ENCODE assay signal across 8 cellular contexts in the genomic region with DNA sequence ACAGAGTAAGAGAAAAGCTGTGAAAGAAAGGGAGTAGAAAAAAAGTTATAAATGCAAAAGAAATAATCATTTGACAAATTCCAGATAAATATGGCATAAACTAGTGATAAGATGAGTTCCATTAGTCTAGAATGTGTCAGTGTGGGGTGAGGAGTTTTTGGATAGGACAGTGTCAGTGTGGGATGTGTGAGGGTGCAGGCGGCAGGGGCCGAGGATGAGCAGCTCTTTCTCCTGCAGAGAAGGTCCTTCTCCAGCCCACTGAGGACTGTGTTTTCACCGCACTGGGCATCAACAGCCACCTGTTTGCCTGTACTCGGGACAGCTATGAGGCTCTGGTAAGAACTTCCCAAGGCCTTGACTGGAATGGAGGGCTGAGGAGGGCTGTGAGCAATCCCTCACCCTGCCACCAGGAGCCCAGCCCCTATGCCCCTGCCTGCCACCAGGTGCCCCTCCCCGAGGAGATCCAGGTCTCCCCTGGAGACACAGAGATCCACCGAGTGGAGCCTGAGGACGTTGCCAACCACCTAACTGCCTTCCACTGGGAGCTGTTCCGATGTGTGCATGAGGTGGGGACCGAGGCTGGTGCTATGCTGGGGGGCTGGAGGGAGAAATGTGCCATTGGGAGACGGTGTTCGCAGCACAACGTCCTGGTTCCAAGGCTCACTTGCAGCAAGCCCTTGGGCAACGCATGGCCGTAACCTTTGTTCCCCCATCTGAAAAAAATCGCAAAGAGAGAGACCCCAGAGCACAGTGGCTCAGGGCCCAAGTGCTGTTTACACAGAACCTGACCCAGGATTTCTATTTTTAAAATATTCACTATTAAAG. TPM values are rescaled to one million over a fixed set of nuclear protein-coding genes. Genes with fewer than 3 reads are reported as not detected.
DNase-seq lines count a peak whose midpoint lies in the region; ATAC-seq and TF ChIP-seq lines count a peak whose summit lies in the region.

No MANE protein-coding gene starts in this region.

- no peak overlapping the region for H2AFZ ChIP-seq in SU-DHL-6 (ENCODE audit: low read depth, low read length, severe bottlenecking)
- no peak overlapping the region for H2AFZ ChIP-seq in parathyroid adenoma

- no peaks in the 10 kb centered on the region for H3K36me3 ChIP-seq in SU-DHL-6 (ENCODE audit: low read length)
- no peaks in the 10 kb centered on the region for H3K36me3 ChIP-seq in ectodermal cell (ENCODE audit: control insufficient read depth, insufficient read depth, low read length)
- no peaks in the 10 kb centered on the region for H3K36me3 ChIP-seq in parathyroid adenoma (ENCODE audit: control insufficient read depth, insufficient read depth, low read length)
- H3K36me3 ChIP-seq in gastrocnemius medialis, result no peaks in the 10 kb centered on the region
- H3K36me3 ChIP-seq in left lung, result peaks cover 0 to 15% of the 10 kb centered on the region in 2 donors

- DNase-seq in stimulated activated CD4-positive, alpha-beta T cell treated with anti-CD3 and anti-CD28 coated beads, Interleukin-15, amount 100 ng/mL, for 24 hours, result peak; percentile 50
- DNase-seq in stimulated activated CD4-positive, alpha-beta T cell treated with anti-CD3 and anti-CD28 coated beads, Interleukin-12 subunit alpha, Interleukin-12 subunit beta, amount 100 ng/mL, for 4 hours, result no peak
- DNase-seq in gastrocnemius medialis (no peak), left lung (no peak), SKM-1 (lab: John Stamatoyannopoulos, UW; ENCODE audit: unreplicated experiment) (no peak)

- WGBS in ectodermal cell, 2 experiments, result 52 to 55% methylated on average over 15 of the region's 15 CpGs

- H3K27me3 ChIP-seq in SU-DHL-6 (ENCODE audit: low read length), result no peaks in the 10 kb centered on the region
- peaks cover 8% of the 10 kb centered on the region for H3K27me3 ChIP-seq in ectodermal cell (ENCODE audit: control insufficient read depth, insufficient read depth, low read length, poor library complexity, severe bottlenecking)
- no peaks in the 10 kb centered on the region for H3K27me3 ChIP-seq in parathyroid adenoma (ENCODE audit: control insufficient read depth, insufficient read depth, low read length)
- H3K27me3 ChIP-seq in gastrocnemius medialis, result no peaks in the 10 kb centered on the region
- peaks cover 0 to 12% of the 10 kb centered on the region in 2 donors for H3K27me3 ChIP-seq in left lung

- TF ChIP-seq POLR2A in gastrocnemius medialis (IDR thresholded peaks at IDR 0.05), result no peak

- H3K9me3 ChIP-seq in SU-DHL-6 (ENCODE audit: insufficient read depth, low read length), result no peaks in the 10 kb centered on the region
- no peaks in the 10 kb centered on the region for H3K9me3 ChIP-seq in ectodermal cell (ENCODE audit: control insufficient read depth, low read length)
- H3K9me3 ChIP-seq in parathyroid adenoma (ENCODE audit: control insufficient read depth, low read length), result no peaks in the 10 kb centered on the region
- no peaks in the 10 kb centered on the region for H3K9me3 ChIP-seq in gastrocnemius medialis
- no peaks in the 10 kb centered on the region for H3K9me3 ChIP-seq in left lung

- H3F3A ChIP-seq in SU-DHL-6 (ENCODE audit: insufficient read depth), result no peaks in the 10 kb centered on the region; the same call in 1 of the 2 replicates

- no peak overlapping the region for H3K27ac ChIP-seq in SU-DHL-6 (ENCODE audit: low read depth, low read length)
- H3K27ac ChIP-seq in ectodermal cell (ENCODE audit: insufficient read depth, low read depth, low read length, poor library complexity, severe bottlenecking), result no peak overlapping the region
- H3K27ac ChIP-seq in parathyroid adenoma, result no peak overlapping the region
- no peak overlapping the region for H3K27ac ChIP-seq in gastrocnemius medialis
- H3K27ac ChIP-seq in left lung, result no peak overlapping the region

- intact Hi-C loops in gastrocnemius medialis (cut with DNase I; ENCODE audit: low total_unique reads) (no loop called here), left lung (cut with DNase I) (no loop called here)

- peak overlapping the region; percentile 60; the same call in 1 of the 2 replicates for H3K9ac ChIP-seq in SU-DHL-6 (ENCODE audit: low read length)
- H3K9ac ChIP-seq in parathyroid adenoma, result no peak overlapping the region

- TF ChIP-seq CTCF in SU-DHL-6 (IDR thresholded peaks at IDR 0.05; ENCODE audit: insufficient read depth, low read length, poor library complexity, severe bottlenecking), result peak; percentile 7
- TF ChIP-seq CTCF in parathyroid adenoma (IDR thresholded peaks at IDR 0.05), result no peak
- TF ChIP-seq CTCF in gastrocnemius medialis (IDR thresholded peaks at IDR 0.05 in 4 of 5, conservative IDR thresholded peaks at IDR 0.05 in 1 of 5), result peak in 1 of 5 experiments; percentile 28
- peak in 1 of 2 donors; percentile 23 for TF ChIP-seq CTCF in left lung (IDR thresholded peaks at IDR 0.05)

- in situ Hi-C loops in gastrocnemius medialis (cut with MboI; ENCODE audit: low sequenced_read_pairs in 4 of 4), result no loop called here

- H3K79me2 ChIP-seq in SU-DHL-6 (ENCODE audit: insufficient read depth, low read length) (no peaks in the 10 kb centered on the region), parathyroid adenoma (no peaks in the 10 kb centered on the region)

- ATAC-seq in gastrocnemius medialis, result no peak
- no peak for ATAC-seq in left lung

- H3K4me1 ChIP-seq in ectodermal cell (ENCODE audit: control insufficient read depth, insufficient read depth, low read length) (no peaks in the 10 kb centered on the region), parathyroid adenoma (peaks cover 2% of the 10 kb centered on the region), gastrocnemius medialis (peaks cover 0 to 15% of the 10 kb centered on the region in 2 donors), left lung (peaks cover 5 to 10% of the 10 kb centered on the region in 2 donors)

- no peaks in the 10 kb centered on the region for H4K20me1 ChIP-seq in SU-DHL-6 (ENCODE audit: low read depth, low read length)

- H3K4me2 ChIP-seq in SU-DHL-6 (ENCODE audit: low read depth, low read length, poor library complexity, severe bottlenecking) (peak overlapping the region; percentile 83), parathyroid adenoma (ENCODE audit: low read length) (peak overlapping the region; percentile 71)

- no peaks in the 10 kb centered on the region for H3K9me2 ChIP-seq in SU-DHL-6 (replicated peaks; ENCODE audit: insufficient read depth, low read length)

- H3K4me3 ChIP-seq in SU-DHL-6 (ENCODE audit: insufficient read depth, low read length, poor library complexity, severe bottlenecking) (peak overlapping the region; percentile 58), ectodermal cell (ENCODE audit: insufficient read depth, low read depth, low read length) (peak overlapping the region; percentile 40), parathyroid adenoma (ENCODE audit: low read depth, low read length) (no peak overlapping the region), gastrocnemius medialis (peak overlapping the region in 2 of 4 donors; percentile 59 to 65), left lung (peak overlapping the region in 1 of 2 donors; percentile 52)

RNA-seq across cellular contexts. Expression of gene RAPGEFL1, which starts 13.1 kb away (rescaled TPM):
- polyA plus RNA-seq in ectodermal cell (2013, experiment 1 of 4), result 25.8 TPM
- polyA plus RNA-seq in ectodermal cell (2013, experiment 2 of 4), result 28.7 TPM
- 17.0 TPM for polyA plus RNA-seq in ectodermal cell (2013, experiment 3 of 4)
- 19.7 TPM for polyA plus RNA-seq in ectodermal cell (2013, experiment 4 of 4)
- total RNA-seq in gastrocnemius medialis (1 to 10 TPM; 1.8 to 5.8 (median 5.2) TPM), left lung (10 to 100 TPM in 1 of 2 donors, 1 to 10 TPM in 1; 7.4 to 13.1 TPM)

RNA-seq across cellular contexts. Expression of gene WIPF2, which starts 28.7 kb away (rescaled TPM):
- 27.6 TPM for polyA plus RNA-seq in ectodermal cell (2013, experiment 1 of 4)
- polyA plus RNA-seq in ectodermal cell (2013, experiment 2 of 4), result 31.0 TPM
- 19.3 TPM for polyA plus RNA-seq in ectodermal cell (2013, experiment 3 of 4)
- polyA plus RNA-seq in ectodermal cell (2013, experiment 4 of 4), result 26.4 TPM
- 1 to 10 TPM; 4.6 to 6.2 (median 5.4) TPM for total RNA-seq in gastrocnemius medialis
- 10 to 100 TPM; 35.5 to 35.8 TPM for total RNA-seq in left lung

RNA-seq across cellular contexts. Expression of gene CASC3, which starts 50.1 kb away (rescaled TPM):
- 124 TPM for polyA plus RNA-seq in ectodermal cell (2013, experiment 1 of 4)
- 118 TPM for polyA plus RNA-seq in ectodermal cell (2013, experiment 2 of 4)
- polyA plus RNA-seq in ectodermal cell (2013, experiment 3 of 4), result 99.8 TPM
- 111 TPM for polyA plus RNA-seq in ectodermal cell (2013, experiment 4 of 4)
- total RNA-seq in gastrocnemius medialis, result 10 to 100 TPM; 35.8 to 41.3 (median 39.8) TPM
- 10 to 100 TPM; 63.4 to 98.8 TPM for total RNA-seq in left lung

Comparison
In these comparisons a context has a peak if more than half of its experiments do, and no peak if none do; other contexts are left out.
1. RNA of gene WIPF2, which starts 28.7 kb away (total RNA-seq): 35.5 to 35.8 TPM in left lung; 4.6 to 6.2 TPM in gastrocnemius medialis; every median in the first group is over 4 times any median in the second.